24 cellular contexts compared by ENCODE assay signal in the genomic region with DNA sequence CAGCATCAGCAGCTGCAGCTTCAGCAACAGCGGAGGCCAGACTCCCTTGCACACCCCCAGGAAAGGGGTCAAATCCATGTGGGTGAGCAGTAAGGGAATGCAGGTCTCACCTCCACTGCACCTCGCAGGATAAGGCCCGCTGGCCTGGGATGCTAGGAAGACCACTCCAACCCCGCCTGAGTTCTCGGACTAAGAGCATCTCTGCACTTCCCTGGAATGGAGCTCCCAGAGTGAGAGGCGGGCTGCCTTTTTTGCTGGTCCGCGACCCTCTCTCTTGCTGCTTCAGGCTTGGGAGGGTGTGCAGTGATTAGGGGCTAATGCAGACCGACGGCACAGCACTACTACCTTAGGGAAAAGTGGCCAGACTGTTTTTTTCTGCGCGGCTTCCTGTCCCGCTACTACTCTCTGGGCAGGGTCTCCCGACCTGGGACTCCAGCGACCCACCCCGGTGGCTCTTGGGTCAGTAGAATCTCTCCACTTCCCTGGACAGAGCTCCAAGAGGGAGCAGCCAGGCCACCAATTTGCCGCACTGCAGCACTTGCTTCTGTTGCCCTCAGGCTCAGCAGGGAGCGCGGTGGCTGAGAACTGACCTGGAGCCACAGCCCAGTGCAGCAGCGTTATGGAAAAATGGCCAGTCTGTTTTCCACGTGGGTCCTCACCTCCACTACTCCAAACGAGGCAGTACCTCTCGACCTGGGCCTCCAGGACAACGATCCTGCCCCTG.
"Had no signal": no experiment of that assay in that cellular context is flagged by ENCODE, and none has a peak within 500 bp of the region (broad histone marks: within the 10 kb centered on the region; RNA-seq: fewer than 3 reads in every experiment).

No MANE protein-coding gene starts in this region.

- H3K27ac ChIP-seq: lower lobe of right lung, neural progenitor cell, ovary, right atrium auricular region, skin epidermis, suprapubic skin, thoracic aorta, tibial artery had no signal

- H3K4me3 ChIP-seq: lower lobe of right lung, neural progenitor cell, ovary, right atrium auricular region, skin epidermis, suprapubic skin, thoracic aorta, tibial artery had no signal

- H3K9ac ChIP-seq: neural progenitor cell had no signal

- DNase-seq: head of caudate nucleus; hippocampal formation; immature natural killer cell; kidney glomerular epithelial cell; left cardiac atrium; left ventricle myocardium superior; lower lobe of right lung; mesendoderm; naive B cell; natural killer cell; nephron progenitor cell; ovary; stimulated activated CD4-positive, alpha-beta T cell treated with anti-CD3 and anti-CD28 coated beads, Interleukin-4, amount 100 ng/mL, for 24 hours; stimulated activated naive CD4-positive, alpha-beta T cell; tibial artery had no signal

- H3K36me3 ChIP-seq: lower lobe of right lung, neural progenitor cell, ovary, right atrium auricular region, suprapubic skin, thoracic aorta, tibial artery had no signal

- ATAC-seq: left cardiac atrium; left lobe of liver; left ventricle myocardium superior; lower lobe of right lung; natural killer cell; sciatic nerve; stimulated activated effector memory CD8-positive, alpha-beta T cell treated with anti-CD3 and anti-CD28 coated beads, Interleukin-12 subunit alpha, Interleukin-12 subunit beta, amount 100 ng/mL, for 72 hours had no signal

- H3K9me3 ChIP-seq: lower lobe of right lung, ovary, right atrium auricular region, suprapubic skin, thoracic aorta, tibial artery had no signal

- H3K4me1 ChIP-seq: lower lobe of right lung, neural progenitor cell, right atrium auricular region, suprapubic skin, tibial artery had no signal

- FAIRE-seq: islet of Langerhans had no signal

- H2AFZ ChIP-seq: neural progenitor cell had no signal

- H3K27me3 ChIP-seq: neural progenitor cell, ovary, right atrium auricular region, suprapubic skin, tibial artery had no signal

- H3K4me2 ChIP-seq: neural progenitor cell had no signal
